In genomic region chr20:17431621-17432364, GRCh38 we compare ENCODE assay signal across 8 cellular contexts.
DNase-seq lines count a peak whose midpoint lies in the region; ATAC-seq and TF ChIP-seq lines count a peak whose summit lies in the region.

No MANE protein-coding gene starts in this region.

- intact Hi-C loops in Panc1 (cut with micrococcal nuclease; ENCODE audit: unreplicated experiment) = loop anchor here (1.0 kb wide), 1 partner anchor 629 kb away; no protein-coding TSS in a partner anchor

- no peak overlapping the region for H3K27ac Mint-ChIP-seq in activated naive CD4-positive, alpha-beta T cell treated with anti-CD3 and anti-CD28 coated beads, Interleukin-2, amount 10 ng/mL, durations not matched to agents 7 days and 5 days

- TF ChIP-seq RAD21 in Ishikawa (IDR thresholded peaks at IDR 0.05; ENCODE audit: low read depth) = peak; percentile 76

- CTCF ChIA-PET in Panc1 (lab: Charles Lee) = interaction anchor here (1.8 to 2.6 kb wide), 2 partner anchors 628 to 630 kb away, joined by 7 to 13 read pairs; no protein-coding TSS in a partner anchor
- CTCF ChIA-PET in activated naive CD4-positive, alpha-beta T cell treated with anti-CD3 and anti-CD28 coated beads, Interleukin-2, amount 10 ng/mL, durations not matched to agents 7 days and 5 days (lab: Charles Lee) = interaction anchor here (0.7 to 5.0 kb wide), 7 partner anchors 10 to 886 kb away, joined by 3 to 34 read pairs (median 4); no protein-coding TSS in a partner anchor

- no peaks in the 10 kb centered on the region for H3K36me3 Mint-ChIP-seq in activated naive CD4-positive, alpha-beta T cell treated with anti-CD3 and anti-CD28 coated beads, Interleukin-2, amount 10 ng/mL, durations not matched to agents 7 days and 5 days

- TF ChIP-seq EP300 in Ishikawa (IDR thresholded peaks at IDR 0.05; ENCODE audit: borderline replicate concordance) = no peak

- in situ Hi-C loops in Panc1 (cut with HindIII; ENCODE audit: low pct_unique_long_range_greater_than_20kb, low sequenced_read_pairs) = no loop called here

- peak; percentile 62 for ATAC-seq in Panc1
- no peak for ATAC-seq in HG03460 (IDR thresholded peaks at IDR 0.05; ENCODE audit: unreplicated experiment)
- ATAC-seq in GM21619 (IDR thresholded peaks at IDR 0.05; ENCODE audit: unreplicated experiment) = no peak

- DNase-seq in GM06990 (ENCODE audit: extremely low read depth, insufficient read length) (no peak), Panc1 (ENCODE audit: low read depth, low spot score) (peak; percentile 24), cardiac muscle cell (ENCODE audit: low read depth in 1 of 2, low spot score in 1 of 2) (peak; percentile 61 to 71), renal cortical epithelial cell (ENCODE audit: low read depth) (peak; percentile 15)
- peak; percentile 61 for DNase-seq in activated naive CD4-positive, alpha-beta T cell treated with anti-CD3 and anti-CD28 coated beads, Interleukin-2, amount 10 ng/mL, durations not matched to agents 7 days and 5 days

- H3K27ac ChIP-seq in Panc1 (ENCODE audit: low read length) = no peak overlapping the region
- no peak overlapping the region for H3K27ac ChIP-seq in cardiac muscle cell

- H3K9me3 Mint-ChIP-seq in activated naive CD4-positive, alpha-beta T cell treated with anti-CD3 and anti-CD28 coated beads, Interleukin-2, amount 10 ng/mL, durations not matched to agents 7 days and 5 days = no peaks in the 10 kb centered on the region

- TF ChIP-seq CTCF in GM06990 (IDR thresholded peaks at IDR 0.05; ENCODE audit: insufficient read depth, low read length, poor library complexity, severe bottlenecking) (peak; percentile 85), Panc1 (IDR thresholded peaks at IDR 0.05) (peak; percentile 94), cardiac muscle cell (IDR thresholded peaks at IDR 0.05; ENCODE audit: low read depth, low read length) (peak; percentile 93)

- H3K27me3 ChIP-seq in GM06990 (replicated peaks; ENCODE audit: control insufficient read depth, insufficient read depth, low read length) (no peaks in the 10 kb centered on the region), Panc1 (ENCODE audit: control insufficient read depth, insufficient read depth, low read length) (peaks cover 11% of the 10 kb centered on the region), cardiac muscle cell (no peaks in the 10 kb centered on the region)

- BruUV-seq in Panc1 (replicated peaks; lab: Mats Ljungman, UMichigan) = no TSS peak

- no peaks in the 10 kb centered on the region for H3K9me3 ChIP-seq in Panc1 (ENCODE audit: control insufficient read depth, insufficient read depth, low read depth, low read length)
- H3K9me3 ChIP-seq in cardiac muscle cell (ENCODE audit: low read depth) = no peaks in the 10 kb centered on the region

- no peaks in the 10 kb centered on the region for H3K4me1 Mint-ChIP-seq in activated naive CD4-positive, alpha-beta T cell treated with anti-CD3 and anti-CD28 coated beads, Interleukin-2, amount 10 ng/mL, durations not matched to agents 7 days and 5 days

- H3K4me3 Mint-ChIP-seq in activated naive CD4-positive, alpha-beta T cell treated with anti-CD3 and anti-CD28 coated beads, Interleukin-2, amount 10 ng/mL, durations not matched to agents 7 days and 5 days = no peak overlapping the region

- H3K27me3 Mint-ChIP-seq in activated naive CD4-positive, alpha-beta T cell treated with anti-CD3 and anti-CD28 coated beads, Interleukin-2, amount 10 ng/mL, durations not matched to agents 7 days and 5 days = peaks cover 20% of the 10 kb centered on the region

- no peaks in the 10 kb centered on the region for H3K36me3 ChIP-seq in GM06990 (ENCODE audit: control insufficient read depth, insufficient read depth, low read length)
- no peaks in the 10 kb centered on the region; the same call in 1 of the 2 replicates for H3K36me3 ChIP-seq in Panc1 (ENCODE audit: control insufficient read depth, insufficient read depth, low read length)
- no peaks in the 10 kb centered on the region for H3K36me3 ChIP-seq in cardiac muscle cell

- H3K4me1 ChIP-seq in Panc1 (ENCODE audit: control insufficient read depth, insufficient read depth, low read length) (no peaks in the 10 kb centered on the region), cardiac muscle cell (ENCODE audit: low read depth) (no peaks in the 10 kb centered on the region)

- POLR2A ChIA-PET in Panc1 (lab: Charles Lee) = no interaction called here

- no peak overlapping the region for H3K4me3 ChIP-seq in GM06990 (replicated peaks; ENCODE audit: low read depth, low read length)
- H3K4me3 ChIP-seq in Panc1 (ENCODE audit: low read depth in 2 of 2, low read length in 2 of 2) = no peak overlapping the region
- H3K4me3 ChIP-seq in cardiac muscle cell = no peak overlapping the region

TF ChIP-seq in Ishikawa, 13 proteins besides CTCF, POLR2A, EP300 and RAD21:
- no peak for TF ChIP-seq TEAD4 (IDR thresholded peaks at IDR 0.05)
- TF ChIP-seq EGR1 (IDR thresholded peaks at IDR 0.05) = no peak
- TF ChIP-seq ZBTB7A (IDR thresholded peaks at IDR 0.05; ENCODE audit: low read depth) = no peak
- no peak for TF ChIP-seq NFIC (IDR thresholded peaks at IDR 0.05)
- TF ChIP-seq, protein P1, sequence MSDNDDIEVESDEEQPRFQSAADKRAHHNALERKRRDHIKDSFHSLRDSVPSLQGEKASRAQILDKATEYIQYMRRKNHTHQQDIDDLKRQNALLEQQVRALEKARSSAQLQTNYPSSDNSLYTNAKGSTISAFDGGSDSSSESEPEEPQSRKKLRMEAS (IDR thresholded peaks at IDR 0.05) = no peak
- no peak for TF ChIP-seq CEBPB (IDR thresholded peaks at IDR 0.05)
- TF ChIP-seq YY1 (IDR thresholded peaks at IDR 0.05; ENCODE audit: low read depth) = no peak
- TF ChIP-seq, protein P2, sequence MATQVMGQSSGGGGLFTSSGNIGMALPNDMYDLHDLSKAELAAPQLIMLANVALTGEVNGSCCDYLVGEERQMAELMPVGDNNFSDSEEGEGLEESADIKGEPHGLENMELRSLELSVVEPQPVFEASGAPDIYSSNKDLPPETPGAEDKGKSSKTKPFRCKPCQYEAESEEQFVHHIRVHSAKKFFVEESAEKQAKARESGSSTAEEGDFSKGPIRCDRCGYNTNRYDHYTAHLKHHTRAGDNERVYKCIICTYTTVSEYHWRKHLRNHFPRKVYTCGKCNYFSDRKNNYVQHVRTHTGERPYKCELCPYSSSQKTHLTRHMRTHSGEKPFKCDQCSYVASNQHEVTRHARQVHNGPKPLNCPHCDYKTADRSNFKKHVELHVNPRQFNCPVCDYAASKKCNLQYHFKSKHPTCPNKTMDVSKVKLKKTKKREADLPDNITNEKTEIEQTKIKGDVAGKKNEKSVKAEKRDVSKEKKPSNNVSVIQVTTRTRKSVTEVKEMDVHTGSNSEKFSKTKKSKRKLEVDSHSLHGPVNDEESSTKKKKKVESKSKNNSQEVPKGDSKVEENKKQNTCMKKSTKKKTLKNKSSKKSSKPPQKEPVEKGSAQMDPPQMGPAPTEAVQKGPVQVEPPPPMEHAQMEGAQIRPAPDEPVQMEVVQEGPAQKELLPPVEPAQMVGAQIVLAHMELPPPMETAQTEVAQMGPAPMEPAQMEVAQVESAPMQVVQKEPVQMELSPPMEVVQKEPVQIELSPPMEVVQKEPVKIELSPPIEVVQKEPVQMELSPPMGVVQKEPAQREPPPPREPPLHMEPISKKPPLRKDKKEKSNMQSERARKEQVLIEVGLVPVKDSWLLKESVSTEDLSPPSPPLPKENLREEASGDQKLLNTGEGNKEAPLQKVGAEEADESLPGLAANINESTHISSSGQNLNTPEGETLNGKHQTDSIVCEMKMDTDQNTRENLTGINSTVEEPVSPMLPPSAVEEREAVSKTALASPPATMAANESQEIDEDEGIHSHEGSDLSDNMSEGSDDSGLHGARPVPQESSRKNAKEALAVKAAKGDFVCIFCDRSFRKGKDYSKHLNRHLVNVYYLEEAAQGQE (IDR thresholded peaks at IDR 0.05; ENCODE audit: low read depth) = no peak
- TF ChIP-seq TAF1 (IDR thresholded peaks at IDR 0.05; ENCODE audit: low read depth) = no peak
- TF ChIP-seq, protein P3, sequence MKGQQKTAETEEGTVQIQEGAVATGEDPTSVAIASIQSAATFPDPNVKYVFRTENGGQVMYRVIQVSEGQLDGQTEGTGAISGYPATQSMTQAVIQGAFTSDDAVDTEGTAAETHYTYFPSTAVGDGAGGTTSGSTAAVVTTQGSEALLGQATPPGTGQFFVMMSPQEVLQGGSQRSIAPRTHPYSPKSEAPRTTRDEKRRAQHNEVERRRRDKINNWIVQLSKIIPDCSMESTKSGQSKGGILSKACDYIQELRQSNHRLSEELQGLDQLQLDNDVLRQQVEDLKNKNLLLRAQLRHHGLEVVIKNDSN (IDR thresholded peaks at IDR 0.05) = no peak
- TF ChIP-seq FOXM1 (IDR thresholded peaks at IDR 0.05; ENCODE audit: borderline replicate concordance, low read depth) = no peak
- no peak for TF ChIP-seq CREB1 (IDR thresholded peaks at IDR 0.05; ENCODE audit: low read depth)
- no peak for TF ChIP-seq TCF12 (IDR thresholded peaks at IDR 0.05; ENCODE audit: low read depth)
TF ChIP-seq in Ishikawa: peak in this region for 0.
